In genomic region chr6:154354265-154354777, GRCh38 we compare ENCODE assay signal across 28 cellular contexts. TPM values are rescaled to one million over a fixed set of nuclear protein-coding genes. Genes with fewer than 3 reads are reported as not detected.
DNase-seq lines count a peak whose midpoint lies in the region; ATAC-seq and TF ChIP-seq lines count a peak whose summit lies in the region.
"Had no signal": no experiment of that assay in that cellular context is flagged by ENCODE, and none has a peak within 500 bp of the region (broad histone marks: within the 10 kb centered on the region; RNA-seq: fewer than 3 reads in every experiment).

No MANE protein-coding gene starts in this region.

- peaks cover 67% of the 10 kb centered on the region for H3K4me1 Mint-ChIP-seq in activated T-cell treated with anti-CD3 and anti-CD28 coated beads, Interleukin-2, amount 50 U/mL, for 72 hours (ENCODE audit: low read depth)
- peaks cover 26% of the 10 kb centered on the region for H3K4me1 Mint-ChIP-seq in activated T-cell treated with anti-CD3 and anti-CD28 coated beads, Interleukin-2, amount 50 U/mL, for 4 hours (ENCODE audit: low read depth)
- H3K4me1 Mint-ChIP-seq in dendritic cell treated with granulocyte-macrophage colony-stimulating factor and Interleukin-4, amounts not matched to agents 40 ng/mL and 50 ng/mL, for 4 days (ENCODE audit: low read depth) = peaks cover 54% of the 10 kb centered on the region
- peaks cover 29 to 60% of the 10 kb centered on the region in 2 donors for H3K4me1 Mint-ChIP-seq in stimulated activated naive B cell treated with anti-CD40 and anti-IgM and Interleukin-4, amounts not matched to agents 10 μg/mL and 1 μg/mL and 100 μg/mL, for 72 hours
- H3K4me1 Mint-ChIP-seq: brain had no signal

- intact Hi-C loops in dendritic cell treated with granulocyte-macrophage colony-stimulating factor and Interleukin-4, amounts not matched to agents 40 ng/mL and 50 ng/mL, for 4 days (cut with micrococcal nuclease) = loop anchor here (5.0 to 10.0 kb wide), 3 partner anchors 52 to 380 kb away; partner anchors contain the start of gene SCAF8

- H3K4me3 Mint-ChIP-seq in activated T-cell treated with anti-CD3 and anti-CD28 coated beads, Interleukin-2, amount 50 U/mL, for 72 hours = peak overlapping the region; percentile 6 to 44
- no peak overlapping the region for H3K4me3 Mint-ChIP-seq in activated T-cell treated with anti-CD3 and anti-CD28 coated beads, Interleukin-2, amount 50 U/mL, for 4 hours
- H3K4me3 Mint-ChIP-seq in dendritic cell treated with granulocyte-macrophage colony-stimulating factor and Interleukin-4, amounts not matched to agents 40 ng/mL and 50 ng/mL, for 4 days = peak overlapping the region; percentile 70
- H3K4me3 Mint-ChIP-seq in stimulated activated naive B cell treated with anti-CD40 and anti-IgM and Interleukin-4, amounts not matched to agents 10 μg/mL and 1 μg/mL and 100 μg/mL, for 72 hours = peak overlapping the region; percentile 8 to 33
- H3K4me3 Mint-ChIP-seq: activated naive CD4-positive, alpha-beta T cell treated with anti-CD3 and anti-CD28 coated beads for 36 hours; activated T-cell treated with anti-CD3 and anti-CD28 coated beads, Interleukin-2, amount 50 U/mL, for 24 hours; brain; CD8-positive, alpha-beta memory T cell; stimulated activated effector memory CD8-positive, alpha-beta T cell treated with anti-CD3 and anti-CD28 coated beads, Interleukin-12 subunit alpha, Interleukin-12 subunit beta, amount 100 ng/mL, for 72 hours had no signal

- peaks cover 85% of the 10 kb centered on the region for H3K27me3 Mint-ChIP-seq in activated T-cell treated with anti-CD3 and anti-CD28 coated beads, Interleukin-2, amount 50 U/mL, for 72 hours (ENCODE audit: low read depth)
- peaks cover 12% of the 10 kb centered on the region for H3K27me3 Mint-ChIP-seq in activated T-cell treated with anti-CD3 and anti-CD28 coated beads, Interleukin-2, amount 50 U/mL, for 4 hours (ENCODE audit: low read depth)
- no peaks in the 10 kb centered on the region for H3K27me3 Mint-ChIP-seq in dendritic cell treated with granulocyte-macrophage colony-stimulating factor and Interleukin-4, amounts not matched to agents 40 ng/mL and 50 ng/mL, for 4 days
- H3K27me3 Mint-ChIP-seq in stimulated activated naive B cell treated with anti-CD40 and anti-IgM and Interleukin-4, amounts not matched to agents 10 μg/mL and 1 μg/mL and 100 μg/mL, for 72 hours = peaks cover 12 to 24% of the 10 kb centered on the region in 2 donors
- H3K27me3 Mint-ChIP-seq: brain had no signal

- no peak for DNase-seq in activated T-cell treated with anti-CD3 and anti-CD28 coated beads, Interleukin-2, amount 50 U/mL, for 72 hours
- no peak for DNase-seq in activated T-cell treated with anti-CD3 and anti-CD28 coated beads, Interleukin-2, amount 50 U/mL, for 4 hours
- DNase-seq in stimulated activated naive B cell treated with anti-CD40 and anti-IgM and Interleukin-4, amounts not matched to agents 10 μg/mL and 1 μg/mL and 100 μg/mL, for 72 hours = no peak
- no peak for DNase-seq in DMS79 treated with DMSO at 0.1 percent for 48 hours (lab: John Stamatoyannopoulos, UW)
- no peak for DNase-seq in activated effector memory CD4-positive, alpha-beta T cell treated with Interleukin-2 at 50 U/mL for 16 hours
- DNase-seq in SHP77 treated with DMSO at 0.1 percent for 48 hours (lab: John Stamatoyannopoulos, UW) = no peak
- DNase-seq: activated T-cell treated with anti-CD3 and anti-CD28 coated beads, Interleukin-2, amount 50 U/mL, for 24 hours; amniotic stem cell; CD8-positive, alpha-beta memory T cell; DMS 273 treated with DMSO at 0.1 percent for 48 hours; EL; foreskin fibroblast; heart left ventricle; left ventricle myocardium inferior; NCI-H446 treated with DMSO at 0.1 percent for 48 hours; NCI-H774; SJCRH30; SW 1271; T-helper 9 cell; testis; uterus; WERI-Rb-1 had no signal

- ATAC-seq in activated T-cell treated with anti-CD3 and anti-CD28 coated beads, Interleukin-2, amount 50 U/mL, for 72 hours (replicated peaks in 1 of 2) = no peak
- ATAC-seq in activated T-cell treated with anti-CD3 and anti-CD28 coated beads, Interleukin-2, amount 50 U/mL, for 4 hours = no peak
- ATAC-seq in stimulated activated naive B cell treated with anti-CD40 and anti-IgM and Interleukin-4, amounts not matched to agents 10 μg/mL and 1 μg/mL and 100 μg/mL, for 72 hours (replicated peaks) = no peak
- ATAC-seq: HCT116 had no signal

- H3K36me3 Mint-ChIP-seq in activated T-cell treated with anti-CD3 and anti-CD28 coated beads, Interleukin-2, amount 50 U/mL, for 72 hours (ENCODE audit: insufficient read depth in 2 of 2) = peaks cover 0 to 3% of the 10 kb centered on the region in 2 donors
- H3K36me3 Mint-ChIP-seq in activated T-cell treated with anti-CD3 and anti-CD28 coated beads, Interleukin-2, amount 50 U/mL, for 4 hours (ENCODE audit: insufficient read depth) = no peaks in the 10 kb centered on the region
- peaks cover 12% of the 10 kb centered on the region for H3K36me3 Mint-ChIP-seq in dendritic cell treated with granulocyte-macrophage colony-stimulating factor and Interleukin-4, amounts not matched to agents 40 ng/mL and 50 ng/mL, for 4 days (ENCODE audit: low read depth)
- peaks cover 1 to 10% of the 10 kb centered on the region in 2 donors for H3K36me3 Mint-ChIP-seq in stimulated activated naive B cell treated with anti-CD40 and anti-IgM and Interleukin-4, amounts not matched to agents 10 μg/mL and 1 μg/mL and 100 μg/mL, for 72 hours
- H3K36me3 Mint-ChIP-seq: brain; stimulated activated effector memory CD8-positive, alpha-beta T cell treated with anti-CD3 and anti-CD28 coated beads, Interleukin-12 subunit alpha, Interleukin-12 subunit beta, amount 100 ng/mL, for 72 hours had no signal

- H3K9me3 Mint-ChIP-seq in activated T-cell treated with anti-CD3 and anti-CD28 coated beads, Interleukin-2, amount 50 U/mL, for 72 hours = peaks cover 1 to 7% of the 10 kb centered on the region in 2 donors
- peaks cover 8% of the 10 kb centered on the region for H3K9me3 Mint-ChIP-seq in activated T-cell treated with anti-CD3 and anti-CD28 coated beads, Interleukin-2, amount 50 U/mL, for 4 hours
- peaks cover 12% of the 10 kb centered on the region for H3K9me3 Mint-ChIP-seq in dendritic cell treated with granulocyte-macrophage colony-stimulating factor and Interleukin-4, amounts not matched to agents 40 ng/mL and 50 ng/mL, for 4 days
- H3K9me3 Mint-ChIP-seq in stimulated activated naive B cell treated with anti-CD40 and anti-IgM and Interleukin-4, amounts not matched to agents 10 μg/mL and 1 μg/mL and 100 μg/mL, for 72 hours = peaks cover 6 to 8% of the 10 kb centered on the region in 2 donors
- H3K9me3 Mint-ChIP-seq: activated naive CD4-positive, alpha-beta T cell treated with anti-CD3 and anti-CD28 coated beads for 36 hours; activated T-cell treated with anti-CD3 and anti-CD28 coated beads, Interleukin-2, amount 50 U/mL, for 24 hours; CD8-positive, alpha-beta memory T cell had no signal

- TF ChIP-seq POLR2A in GM19193 (IDR thresholded peaks at IDR 0.05; ENCODE audit: extremely low read depth, insufficient read depth, insufficient read length) = peak; percentile 42

- H3K27ac Mint-ChIP-seq in activated T-cell treated with anti-CD3 and anti-CD28 coated beads, Interleukin-2, amount 50 U/mL, for 72 hours = peak overlapping the region; percentile 6
- peak overlapping the region; percentile 87 for H3K27ac Mint-ChIP-seq in dendritic cell treated with granulocyte-macrophage colony-stimulating factor and Interleukin-4, amounts not matched to agents 40 ng/mL and 50 ng/mL, for 4 days
- H3K27ac Mint-ChIP-seq in stimulated activated naive B cell treated with anti-CD40 and anti-IgM and Interleukin-4, amounts not matched to agents 10 μg/mL and 1 μg/mL and 100 μg/mL, for 72 hours = peak overlapping the region; percentile 11
- H3K27ac Mint-ChIP-seq: activated naive CD4-positive, alpha-beta T cell treated with anti-CD3 and anti-CD28 coated beads for 36 hours; CD8-positive, alpha-beta memory T cell; stimulated activated effector memory CD8-positive, alpha-beta T cell treated with anti-CD3 and anti-CD28 coated beads, Interleukin-12 subunit alpha, Interleukin-12 subunit beta, amount 100 ng/mL, for 72 hours had no signal

RNA-seq across cellular contexts. Expression of gene IPCEF1, which starts 2.3 kb away (rescaled TPM):
- 10 to 100 TPM; 17.6 to 20.4 TPM for total RNA-seq in activated T-cell treated with anti-CD3 and anti-CD28 coated beads, Interleukin-2, amount 50 U/mL, for 72 hours
- total RNA-seq in activated T-cell treated with anti-CD3 and anti-CD28 coated beads, Interleukin-2, amount 50 U/mL, for 4 hours = 10 to 100 TPM in 1 of 3 donors, 1 to 10 TPM in 2; 7.5 to 13.5 (median 9.7) TPM

Comparison
In these comparisons a context has a peak if more than half of its experiments do, and no peak if none do; other contexts are left out.
1. H3K27ac Mint-ChIP-seq: peak in every context shown above with its lines; median percentile 87 in dendritic cell treated with granulocyte-macrophage colony-stimulating factor and Interleukin-4, amounts not matched to agents 40 ng/mL and 50 ng/mL, for 4 days; 11 in stimulated activated naive B cell treated with anti-CD40 and anti-IgM and Interleukin-4, amounts not matched to agents 10 μg/mL and 1 μg/mL and 100 μg/mL, for 72 hours; 6 in activated T-cell treated with anti-CD3 and anti-CD28 coated beads, Interleukin-2, amount 50 U/mL, for 72 hours.